ENCODE assay signal across 10 cellular contexts in the genomic region with DNA sequence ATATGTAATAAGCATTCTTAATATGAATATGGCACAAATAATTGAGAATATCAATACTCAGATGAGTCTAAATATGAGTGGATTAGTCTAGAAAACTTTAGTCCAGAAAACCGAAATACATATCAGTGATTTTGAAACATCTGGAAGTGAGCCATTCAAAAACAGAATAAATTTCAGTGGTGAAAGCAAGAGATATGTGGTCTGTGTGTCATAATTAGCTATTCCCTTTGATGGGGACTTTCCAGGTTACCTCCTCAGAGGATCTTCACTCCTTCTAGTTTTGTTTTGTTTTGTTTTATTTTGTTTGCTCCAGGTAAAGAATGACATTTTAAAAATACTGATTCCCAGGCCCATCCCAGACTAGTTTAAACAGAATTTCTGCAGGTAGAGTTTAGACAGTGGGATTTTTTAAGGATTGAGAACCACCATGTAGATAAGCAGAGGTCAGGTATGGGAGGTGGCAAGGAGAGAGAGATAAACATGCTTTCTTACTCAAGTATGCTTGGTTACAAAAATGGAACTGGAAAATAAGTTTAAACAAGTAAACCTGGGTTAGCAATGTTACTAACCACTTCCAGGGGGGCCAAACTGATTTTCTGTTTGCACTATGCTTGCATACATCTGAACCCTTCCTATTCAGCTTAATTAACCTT.
A peak's percentile ranks its signal among the peaks of the same experiment; 100 is the strongest.
DNase-seq lines count a peak whose midpoint lies in the region; ATAC-seq lines count a peak whose summit lies in the region.
"Had no signal": no experiment of that assay in that cellular context is flagged by ENCODE, and none has a peak within 500 bp of the region (broad histone marks: within the 10 kb centered on the region; RNA-seq: fewer than 3 reads in every experiment).

No MANE protein-coding gene starts in this region.

- H3K27me3 Mint-ChIP-seq in naive thymus-derived CD8-positive, alpha-beta T cell, result peaks cover 26 to 59% (median 31%) of the 10 kb centered on the region in 5 donors

- peak overlapping the region in 1 of 10 donors; percentile 3 for H3K27ac Mint-ChIP-seq in naive thymus-derived CD8-positive, alpha-beta T cell

- no peak overlapping the region for H3K4me3 Mint-ChIP-seq in naive thymus-derived CD8-positive, alpha-beta T cell

- DNase-seq in kidney tubule cell (ENCODE audit: low spot score) (peak; percentile 20), NCI-H1694 (lab: John Stamatoyannopoulos, UW) (no peak), SIG-M5 (lab: John Stamatoyannopoulos, UW) (no peak)
- no peak for DNase-seq in naive thymus-derived CD8-positive, alpha-beta T cell
- DNase-seq in activated CD4-positive, alpha-beta T cell treated with anti-CD3 and anti-CD28 coated beads, Interleukin-2, amount 50 U/mL, for 48 hours, result no peak
- DNase-seq: DND-41, psoas muscle had no signal

- H3K36me3 Mint-ChIP-seq in naive thymus-derived CD8-positive, alpha-beta T cell, result peaks cover 0 to 2% (median 0%) of the 10 kb centered on the region in 3 donors

- ATAC-seq in GM18907 (IDR thresholded peaks at IDR 0.05; ENCODE audit: unreplicated experiment) (peak; percentile 88), GM21723 (IDR thresholded peaks at IDR 0.05; ENCODE audit: unreplicated experiment) (peak; percentile 84), HG03432 (IDR thresholded peaks at IDR 0.05; ENCODE audit: unreplicated experiment) (peak; percentile 92)
- ATAC-seq in naive thymus-derived CD8-positive, alpha-beta T cell, result no peak
- ATAC-seq: psoas muscle had no signal

- no peaks in the 10 kb centered on the region for H3K4me1 Mint-ChIP-seq in naive thymus-derived CD8-positive, alpha-beta T cell

- POLR2A ChIA-PET in naive thymus-derived CD8-positive, alpha-beta T cell (lab: Charles Lee), result no interaction called here

- no peaks in the 10 kb centered on the region for H3K9me3 Mint-ChIP-seq in naive thymus-derived CD8-positive, alpha-beta T cell

Comparison
In these comparisons a context has a peak if more than half of its experiments do, and no peak if none do; other contexts are left out.
1. ATAC-seq: peak in GM18907 (single experiment), GM21723 (single experiment) and HG03432 (single experiment); none in naive thymus-derived CD8-positive, alpha-beta T cell (0 of 2).